Comparison of ENCODE assay signal across 8 cellular contexts in the genomic region with DNA sequence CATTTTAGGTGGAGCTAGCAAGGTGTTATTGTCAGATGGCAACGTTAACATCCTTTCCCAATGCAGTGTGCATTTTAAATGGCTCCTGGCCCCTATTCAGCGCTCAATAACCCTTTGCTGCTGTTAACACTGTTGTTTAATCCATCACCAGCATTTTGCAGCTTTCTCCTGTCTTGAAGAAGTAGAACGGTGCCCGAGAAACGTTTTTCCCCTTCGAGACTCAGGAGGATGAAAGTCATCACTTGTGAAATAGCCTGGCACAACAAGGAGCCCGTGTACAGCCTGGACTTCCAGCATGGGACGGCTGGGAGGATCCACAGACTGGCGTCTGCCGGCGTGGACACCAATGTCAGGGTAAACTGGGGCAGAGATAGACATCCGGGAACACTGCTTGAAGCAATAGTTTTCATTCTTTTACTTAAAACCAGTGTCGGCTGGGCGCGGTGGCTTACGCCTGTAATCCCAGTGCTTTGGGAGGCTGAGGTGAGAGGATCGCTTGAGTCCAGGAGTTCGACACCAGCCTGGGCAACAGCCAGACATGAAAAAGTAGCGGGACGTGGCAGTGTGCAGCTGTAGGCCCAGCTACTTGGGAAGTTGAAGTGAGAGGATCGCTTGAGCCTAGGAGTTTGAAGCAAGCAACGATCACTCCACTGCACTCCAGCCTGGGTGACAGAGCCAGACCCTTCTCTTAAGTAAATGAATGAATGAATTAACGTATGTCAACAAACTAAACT. TPM values are rescaled to one million over a fixed set of nuclear protein-coding genes. Genes with fewer than 3 reads are reported as not detected.
DNase-seq lines count a peak whose midpoint lies in the region; ATAC-seq and TF ChIP-seq lines count a peak whose summit lies in the region.

No MANE protein-coding gene starts in this region.

- peaks cover 32% of the 10 kb centered on the region for H3K36me3 Mint-ChIP-seq in activated CD8-positive, alpha-beta memory T cell treated with anti-CD3 and anti-CD28 coated beads, Interleukin-2, amount 10 ng/mL, durations not matched to agents 7 days and 5 days
- H3K36me3 Mint-ChIP-seq in T-helper 17 cell (ENCODE audit: low read depth) = no peaks in the 10 kb centered on the region

- H3K9me3 ChIP-seq in T-helper 17 cell (ENCODE audit: control insufficient read depth, low read length, poor library complexity, severe bottlenecking) (no peaks in the 10 kb centered on the region), gastroesophageal sphincter (no peaks in the 10 kb centered on the region)

- 47 to 100% methylated on average over 7 to 16 of the region's 23 CpGs for WGBS in gastroesophageal sphincter (ENCODE audit: low coverage in 1 of 2), 2 donors

- H3K27ac Mint-ChIP-seq in activated CD8-positive, alpha-beta memory T cell treated with anti-CD3 and anti-CD28 coated beads, Interleukin-2, amount 10 ng/mL, durations not matched to agents 7 days and 5 days = peak overlapping the region; percentile 82
- no peak overlapping the region for H3K27ac Mint-ChIP-seq in T-helper 17 cell

- peaks cover 0 to 15% (median 0%) of the 10 kb centered on the region in 3 donors for H3K4me1 ChIP-seq in gastroesophageal sphincter

- no peaks in the 10 kb centered on the region for H3K27me3 Mint-ChIP-seq in activated CD8-positive, alpha-beta memory T cell treated with anti-CD3 and anti-CD28 coated beads, Interleukin-2, amount 10 ng/mL, durations not matched to agents 7 days and 5 days
- no peaks in the 10 kb centered on the region for H3K27me3 Mint-ChIP-seq in T-helper 17 cell

- H3K4me3 ChIP-seq in gastroesophageal sphincter (peak overlapping the region; percentile 41 to 82), skin epidermis (peak overlapping the region; percentile 49 to 87 (median 73))

- CTCF ChIA-PET in activated CD8-positive, alpha-beta memory T cell treated with anti-CD3 and anti-CD28 coated beads, Interleukin-2, amount 10 ng/mL, durations not matched to agents 7 days and 5 days (lab: Charles Lee) = interaction anchor here (1.3 to 1.6 kb wide), 2 partner anchors 16 to 233 kb away, joined by 3 to 4 read pairs; no protein-coding TSS in a partner anchor

- peaks cover 27% of the 10 kb centered on the region for H3K4me1 Mint-ChIP-seq in activated CD8-positive, alpha-beta memory T cell treated with anti-CD3 and anti-CD28 coated beads, Interleukin-2, amount 10 ng/mL, durations not matched to agents 7 days and 5 days
- H3K4me1 Mint-ChIP-seq in T-helper 17 cell = no peaks in the 10 kb centered on the region

- TF ChIP-seq EP300 in gastroesophageal sphincter (IDR thresholded peaks at IDR 0.05) = no peak

- H3K27me3 ChIP-seq in gastroesophageal sphincter = no peaks in the 10 kb centered on the region

- H3K9me3 Mint-ChIP-seq in activated CD8-positive, alpha-beta memory T cell treated with anti-CD3 and anti-CD28 coated beads, Interleukin-2, amount 10 ng/mL, durations not matched to agents 7 days and 5 days (ENCODE audit: low read depth) = no peaks in the 10 kb centered on the region

- TF ChIP-seq POLR2A in gastroesophageal sphincter (IDR thresholded peaks at IDR 0.05) = no peak

- H3K4me3 Mint-ChIP-seq in activated CD8-positive, alpha-beta memory T cell treated with anti-CD3 and anti-CD28 coated beads, Interleukin-2, amount 10 ng/mL, durations not matched to agents 7 days and 5 days = peak overlapping the region; percentile 81
- H3K4me3 Mint-ChIP-seq in T-helper 17 cell = peak overlapping the region; percentile 87

- no peak for TF ChIP-seq CTCF in gastroesophageal sphincter (IDR thresholded peaks at IDR 0.05)

- H3K36me3 ChIP-seq in gastroesophageal sphincter = no peaks in the 10 kb centered on the region

- ATAC-seq in activated CD8-positive, alpha-beta memory T cell treated with anti-CD3 and anti-CD28 coated beads, Interleukin-2, amount 10 ng/mL, durations not matched to agents 7 days and 5 days = no peak
- ATAC-seq in T-helper 17 cell = no peak
- peak; percentile 28 for ATAC-seq in gastroesophageal sphincter
- no peak for ATAC-seq in activated CD4-positive, CD25-positive, alpha-beta regulatory T cell treated with anti-CD3 and anti-CD28 coated beads, Interleukin-2, amount 50 U/mL, for 24 hours
- no peak for ATAC-seq in HG03095 (IDR thresholded peaks at IDR 0.05; ENCODE audit: unreplicated experiment)

- H3K27ac ChIP-seq in gastroesophageal sphincter (peak overlapping the region in 3 of 4 donors; percentile 60 to 79 (median 72)), skin epidermis (peak overlapping the region in 16 of 21 experiments; percentile 23 to 90 (median 70))

- DNase-seq in activated CD8-positive, alpha-beta memory T cell treated with anti-CD3 and anti-CD28 coated beads, Interleukin-2, amount 10 ng/mL, durations not matched to agents 7 days and 5 days = no peak
- DNase-seq in activated CD8-positive, alpha-beta memory T cell treated with anti-CD3 and anti-CD28 coated beads for 24 hours = no peak
- no peak for DNase-seq in T-helper 17 cell
- no peak for DNase-seq in stimulated activated CD4-positive, alpha-beta T cell treated with anti-CD3 and anti-CD28 coated beads, Interleukin-4, amount 100 ng/mL, for 24 hours

RNA-seq across cellular contexts. Expression of a gene that starts 0.9 kb away (rescaled TPM):
- 10 to 100 TPM; 28.9 to 29.2 TPM for total RNA-seq in activated CD8-positive, alpha-beta memory T cell treated with anti-CD3 and anti-CD28 coated beads, Interleukin-2, amount 10 ng/mL, durations not matched to agents 7 days and 5 days
- total RNA-seq in T-helper 17 cell = 1 to 10 TPM; 2.4 to 5.7 TPM
- 1 to 10 TPM in 2 of 4 donors, under 1 TPM in 2; 0.31 to 2.1 (median 1.1) TPM for total RNA-seq in gastroesophageal sphincter

Comparison
In these comparisons a context has a peak if more than half of its experiments do, and no peak if none do; other contexts are left out.
1. RNA of a gene that starts 0.9 kb away (total RNA-seq): 28.9 to 29.2 TPM in activated CD8-positive, alpha-beta memory T cell treated with anti-CD3 and anti-CD28 coated beads, Interleukin-2, amount 10 ng/mL, durations not matched to agents 7 days and 5 days; 2.4 to 5.7 TPM in T-helper 17 cell and 0.31 to 2.1 TPM in gastroesophageal sphincter; every median in the first group is over 4 times any median in the second.